In genomic region chr4:165711436-165711835, GRCh38 we compare ENCODE assay signal across 1 cellular context.
TF ChIP-seq lines count a peak whose summit lies in the region.

No MANE protein-coding gene starts in this region.

TF ChIP-seq in GM23338, 12 proteins besides CTCF, POLR2A, EP300 and RAD21 (continued from another document):
- TF ChIP-seq ZNF462 (CRISPR knock-in tag; IDR thresholded peaks at IDR 0.05) = no peak
- no peak for TF ChIP-seq NANOG (IDR thresholded peaks at IDR 0.05; ENCODE audit: borderline replicate concordance)
- TF ChIP-seq ZNF114 (CRISPR knock-in tag; IDR thresholded peaks at IDR 0.05) = no peak
- no peak for TF ChIP-seq EZH2phosphoT487 (IDR thresholded peaks at IDR 0.05; ENCODE audit: unreplicated experiment)
- TF ChIP-seq JUNB (IDR thresholded peaks at IDR 0.05; ENCODE audit: unreplicated experiment) = no peak
- TF ChIP-seq ETS1 (IDR thresholded peaks at IDR 0.05) = no peak
- no peak for TF ChIP-seq REST (IDR thresholded peaks at IDR 0.05; ENCODE audit: unreplicated experiment)
- no peak for TF ChIP-seq CREB1 (CRISPR knock-in tag; IDR thresholded peaks at IDR 0.05; ENCODE audit: low read depth)
- no peak for TF ChIP-seq STAT1 (IDR thresholded peaks at IDR 0.05; ENCODE audit: unreplicated experiment)
- TF ChIP-seq POLR2AphosphoS5 (IDR thresholded peaks at IDR 0.05; ENCODE audit: low read depth) = no peak
- no peak for TF ChIP-seq ZNF331 (CRISPR knock-in tag; IDR thresholded peaks at IDR 0.05; ENCODE audit: low read depth)
